ENCODE assay signal across 11 cellular contexts in genomic region chr3:191388823-191389222, GRCh38. TPM values are rescaled to one million over a fixed set of nuclear protein-coding genes. Genes with fewer than 3 reads are reported as not detected.
DNase-seq lines count a peak whose midpoint lies in the region; TF ChIP-seq lines count a peak whose summit lies in the region.
"Had no signal": no experiment of that assay in that cellular context is flagged by ENCODE, and none has a peak within 500 bp of the region (broad histone marks: within the 10 kb centered on the region; RNA-seq: fewer than 3 reads in every experiment).

No MANE protein-coding gene starts in this region.

- H3K4me1 Mint-ChIP-seq in endothelial cell (ENCODE audit: unreplicated experiment): no peaks in the 10 kb centered on the region
- no peaks in the 10 kb centered on the region for H3K4me1 Mint-ChIP-seq in progenitor cell of endocrine pancreas (ENCODE audit: low read depth)
- H3K4me1 Mint-ChIP-seq: T-cell had no signal

- TF ChIP-seq CTCF in GM12873 (IDR thresholded peaks at IDR 0.05; ENCODE audit: insufficient read depth, low read depth, low read length, missing control alignments): peak; percentile 29
- peak; percentile 41 for TF ChIP-seq CTCF in endothelial cell (IDR thresholded peaks at IDR 0.05; ENCODE audit: unreplicated experiment)
- TF ChIP-seq CTCF in progenitor cell of endocrine pancreas (IDR thresholded peaks at IDR 0.05; ENCODE audit: unreplicated experiment): peak; percentile 15
- TF ChIP-seq CTCF in GM20000 (IDR thresholded peaks at IDR 0.05; ENCODE audit: extremely low read depth, missing control alignments): no peak

- H3K36me3 Mint-ChIP-seq in endothelial cell (ENCODE audit: low read depth, unreplicated experiment) (peaks cover 18% of the 10 kb centered on the region), progenitor cell of endocrine pancreas (ENCODE audit: insufficient read depth) (peaks cover 33% of the 10 kb centered on the region)
- H3K36me3 Mint-ChIP-seq: T-cell had no signal

- no peak overlapping the region for H3K27ac Mint-ChIP-seq in endothelial cell (ENCODE audit: unreplicated experiment)
- H3K27ac Mint-ChIP-seq in progenitor cell of endocrine pancreas: no peak overlapping the region
- H3K27ac Mint-ChIP-seq: T-cell had no signal

- H3K9me3 Mint-ChIP-seq in endothelial cell (ENCODE audit: unreplicated experiment): no peaks in the 10 kb centered on the region
- H3K9me3 Mint-ChIP-seq in progenitor cell of endocrine pancreas (ENCODE audit: low read depth): no peaks in the 10 kb centered on the region
- H3K9me3 Mint-ChIP-seq: T-cell had no signal

- H3K27me3 Mint-ChIP-seq in endothelial cell (ENCODE audit: unreplicated experiment) (peaks cover 1% of the 10 kb centered on the region), progenitor cell of endocrine pancreas (no peaks in the 10 kb centered on the region)
- H3K27me3 Mint-ChIP-seq: T-cell had no signal

- no peak overlapping the region for H3K4me3 Mint-ChIP-seq in endothelial cell (ENCODE audit: unreplicated experiment)
- no peak overlapping the region for H3K4me3 Mint-ChIP-seq in progenitor cell of endocrine pancreas (ENCODE audit: low read depth)
- H3K4me3 Mint-ChIP-seq: T-cell had no signal

- peak; percentile 27 for DNase-seq in NAMALWA (ENCODE audit: low spot score)
- DNase-seq in endothelial cell (ENCODE audit: low spot score): no peak
- no peak for DNase-seq in progenitor cell of endocrine pancreas (ENCODE audit: low spot score, unreplicated experiment)
- DNase-seq in stimulated activated CD4-positive, alpha-beta T cell treated with anti-CD3 and anti-CD28 coated beads, Interleukin-2, amount 100 ng/mL, for 48 hours: no peak
- DNase-seq in stimulated activated CD8-positive, alpha-beta memory T cell treated with anti-CD3 and anti-CD28 coated beads, Interleukin-4, amount 100 ng/mL, for 48 hours: no peak
- no peak for DNase-seq in GM20000 (ENCODE audit: low spot score)
- DNase-seq: erythroblast, NCI-H1048, NCI-H510A treated with DMSO at 0.1 percent for 48 hours, T-cell had no signal

RNA-seq across cellular contexts. Expression of gene UTS2B, which starts 58.5 kb away (rescaled TPM):
- total RNA-seq in endothelial cell (ENCODE audit: unreplicated experiment): not detected
- 0.62 TPM in 1 of 2 replicates, not detected in the other for total RNA-seq in progenitor cell of endocrine pancreas

RNA-seq across cellular contexts. Expression of gene CCDC50, which starts 59.6 kb away (rescaled TPM):
- total RNA-seq in endothelial cell (ENCODE audit: unreplicated experiment) (63.5 TPM), progenitor cell of endocrine pancreas (65.5 and 66.3 TPM in 2 replicates)
